In genomic region chr7:44335184-44335583, GRCh38 we compare ENCODE assay signal across 25 cellular contexts. TPM values are rescaled to one million over a fixed set of nuclear protein-coding genes. Genes with fewer than 3 reads are reported as not detected.
DNase-seq lines count a peak whose midpoint lies in the region; ATAC-seq and TF ChIP-seq lines count a peak whose summit lies in the region.
"Had no signal": no experiment of that assay in that cellular context is flagged by ENCODE, and none has a peak within 500 bp of the region (broad histone marks: within the 10 kb centered on the region; RNA-seq: fewer than 3 reads in every experiment).

No MANE protein-coding gene starts in this region.

- H3K4me1 Mint-ChIP-seq in memory B cell = peaks cover 14% of the 10 kb centered on the region
- H3K4me1 Mint-ChIP-seq in activated T-helper 1 cell treated with anti-CD3 and anti-CD28 coated beads, Interleukin-12 subunit alpha, Interleukin-12 subunit beta, Interleukin-2, Interleukin-4 antibody, amounts not matched to agents 30 ng/mL and 10 ng/mL and 1 ng/mL, durations not matched to agents 14 hours and 24 hours and 36 hours (ENCODE audit: low read depth) = no peaks in the 10 kb centered on the region
- H3K4me1 Mint-ChIP-seq: CD14-positive monocyte; CD4-positive, alpha-beta memory T cell; CD8-positive, alpha-beta memory T cell had no signal

- ATAC-seq in memory B cell (ENCODE audit: low read depth) (no peak), upper lobe of left lung (ENCODE audit: low FRiP score in 2 of 2) (peak; percentile 10 to 20)
- ATAC-seq: GM12878 had no signal

- intact Hi-C loops in activated T-helper 1 cell treated with anti-CD3 and anti-CD28 coated beads, Interleukin-12 subunit alpha, Interleukin-12 subunit beta, Interleukin-2, Interleukin-4 antibody, amounts not matched to agents 30 ng/mL and 10 ng/mL and 1 ng/mL, durations not matched to agents 14 hours and 24 hours and 36 hours (cut with micrococcal nuclease) = no loop called here

- peaks cover 16% of the 10 kb centered on the region for H3K9me3 Mint-ChIP-seq in memory B cell
- H3K9me3 Mint-ChIP-seq in activated T-helper 1 cell treated with anti-CD3 and anti-CD28 coated beads, Interleukin-12 subunit alpha, Interleukin-12 subunit beta, Interleukin-2, Interleukin-4 antibody, amounts not matched to agents 30 ng/mL and 10 ng/mL and 1 ng/mL, durations not matched to agents 14 hours and 24 hours and 36 hours = peaks cover 8% of the 10 kb centered on the region

- peaks cover 16% of the 10 kb centered on the region for H3K36me3 Mint-ChIP-seq in memory B cell
- no peaks in the 10 kb centered on the region for H3K36me3 Mint-ChIP-seq in activated T-helper 1 cell treated with anti-CD3 and anti-CD28 coated beads, Interleukin-12 subunit alpha, Interleukin-12 subunit beta, Interleukin-2, Interleukin-4 antibody, amounts not matched to agents 30 ng/mL and 10 ng/mL and 1 ng/mL, durations not matched to agents 14 hours and 24 hours and 36 hours (ENCODE audit: low read depth)
- H3K36me3 Mint-ChIP-seq: CD14-positive monocyte; CD4-positive, alpha-beta memory T cell; CD4-positive, CD25-positive, alpha-beta regulatory T cell had no signal

- WGBS in upper lobe of left lung, 2 donors = 78 to 92% methylated on average over 1 to 4 of the region's 4 CpGs

- no peak for TF ChIP-seq CTCF in upper lobe of left lung (IDR thresholded peaks at IDR 0.05)

- no peaks in the 10 kb centered on the region for H3K36me3 ChIP-seq in upper lobe of left lung
- H3K36me3 ChIP-seq: BE2C, BLaER1 had no signal

- H3K27ac Mint-ChIP-seq in memory B cell = peak overlapping the region; percentile 36
- H3K27ac Mint-ChIP-seq in activated T-helper 1 cell treated with anti-CD3 and anti-CD28 coated beads, Interleukin-12 subunit alpha, Interleukin-12 subunit beta, Interleukin-2, Interleukin-4 antibody, amounts not matched to agents 30 ng/mL and 10 ng/mL and 1 ng/mL, durations not matched to agents 14 hours and 24 hours and 36 hours = no peak overlapping the region
- H3K27ac Mint-ChIP-seq: CD14-positive monocyte; CD4-positive, alpha-beta memory T cell; CD8-positive, alpha-beta memory T cell had no signal

- no peak overlapping the region for H3K4me3 Mint-ChIP-seq in memory B cell
- H3K4me3 Mint-ChIP-seq in activated T-helper 1 cell treated with anti-CD3 and anti-CD28 coated beads, Interleukin-12 subunit alpha, Interleukin-12 subunit beta, Interleukin-2, Interleukin-4 antibody, amounts not matched to agents 30 ng/mL and 10 ng/mL and 1 ng/mL, durations not matched to agents 14 hours and 24 hours and 36 hours = no peak overlapping the region
- H3K4me3 Mint-ChIP-seq: CD14-positive monocyte; CD4-positive, alpha-beta memory T cell; CD4-positive, CD25-positive, alpha-beta regulatory T cell; CD8-positive, alpha-beta memory T cell had no signal

- no peaks in the 10 kb centered on the region for H3K9me3 ChIP-seq in upper lobe of left lung
- H3K9me3 ChIP-seq: BE2C had no signal

- H3K27me3 Mint-ChIP-seq in memory B cell = no peaks in the 10 kb centered on the region
- H3K27me3 Mint-ChIP-seq in activated T-helper 1 cell treated with anti-CD3 and anti-CD28 coated beads, Interleukin-12 subunit alpha, Interleukin-12 subunit beta, Interleukin-2, Interleukin-4 antibody, amounts not matched to agents 30 ng/mL and 10 ng/mL and 1 ng/mL, durations not matched to agents 14 hours and 24 hours and 36 hours (ENCODE audit: insufficient read depth) = peaks cover 14% of the 10 kb centered on the region

- TF ChIP-seq POLR2A in upper lobe of left lung (IDR thresholded peaks at IDR 0.05) = no peak

- DNase-seq in caudate nucleus (lab: John Stamatoyannopoulos, UW) = no peak
- no peak for DNase-seq in memory B cell (ENCODE audit: low spot score in 2 of 2)
- peak in 1 of 2 donors; percentile 59 for DNase-seq in upper lobe of left lung
- no peak for DNase-seq in NCI-H1694 treated with DMSO at 0.1 percent for 48 hours (lab: John Stamatoyannopoulos, UW)
- DNase-seq in activated T-helper 1 cell treated with anti-CD3 and anti-CD28 coated beads, Interleukin-12 subunit alpha, Interleukin-12 subunit beta, Interleukin-2, Interleukin-4 antibody, amounts not matched to agents 30 ng/mL and 10 ng/mL and 1 ng/mL, durations not matched to agents 14 hours and 24 hours and 36 hours (ENCODE audit: low spot score) = no peak
- no peak for DNase-seq in NCI-H526 (lab: John Stamatoyannopoulos, UW)
- DNase-seq: 8988T; ACHN; BE2C; C1 segment of cervical spinal cord; CD4-positive, alpha-beta memory T cell; CD4-positive, CD25-positive, alpha-beta regulatory T cell; CD8-positive, alpha-beta memory T cell; COR-L47; DMS 273 treated with DMSO at 0.1 percent for 48 hours; DMS153; DMS53; DMS79; DND-41; EL; GDM1 had no signal

- TF ChIP-seq EP300 in upper lobe of left lung (IDR thresholded peaks at IDR 0.05) = no peak

- no peaks in the 10 kb centered on the region for H3K4me1 ChIP-seq in upper lobe of left lung
- H3K4me1 ChIP-seq: BE2C, BLaER1 had no signal

- peak overlapping the region; percentile 82 for H3K27ac ChIP-seq in caudate nucleus (ENCODE audit: low read depth, low read length)
- peak overlapping the region; percentile 77 for H3K27ac ChIP-seq in cingulate gyrus (ENCODE audit: low read depth, low read length)
- no peak overlapping the region for H3K27ac ChIP-seq in upper lobe of left lung
- H3K27ac ChIP-seq: BLaER1 had no signal

- H3K4me3 ChIP-seq in upper lobe of left lung = no peak overlapping the region
- H3K4me3 ChIP-seq: BLaER1, GM12878 had no signal

- H3K27me3 ChIP-seq in upper lobe of left lung = no peaks in the 10 kb centered on the region
- H3K27me3 ChIP-seq: BE2C, BLaER1 had no signal

RNA-seq across cellular contexts. Expression of gene CAMK2B, which starts 9.8 kb away (rescaled TPM):
- 1 to 10 TPM in 1 of 6 donors, under 1 TPM in 2, not detected in 3; 0.09 to 1.8 (median 0.27) TPM for total RNA-seq in upper lobe of left lung
- total RNA-seq in activated T-helper 1 cell treated with anti-CD3 and anti-CD28 coated beads, Interleukin-12 subunit alpha, Interleukin-12 subunit beta, Interleukin-2, Interleukin-4 antibody, amounts not matched to agents 30 ng/mL and 10 ng/mL and 1 ng/mL, durations not matched to agents 14 hours and 24 hours and 36 hours = 0.47 and 0.76 TPM in 2 replicates
- total RNA-seq: CD4-positive, alpha-beta memory T cell; CD4-positive, CD25-positive, alpha-beta regulatory T cell had no signal

Comparison
In these comparisons a context has a peak if more than half of its experiments do, and no peak if none do; other contexts are left out.
1. H3K27ac ChIP-seq: peak in caudate nucleus (single experiment) and cingulate gyrus (single experiment); none in upper lobe of left lung (0 of 4).